16 cellular contexts compared by ENCODE assay signal in the genomic region with DNA sequence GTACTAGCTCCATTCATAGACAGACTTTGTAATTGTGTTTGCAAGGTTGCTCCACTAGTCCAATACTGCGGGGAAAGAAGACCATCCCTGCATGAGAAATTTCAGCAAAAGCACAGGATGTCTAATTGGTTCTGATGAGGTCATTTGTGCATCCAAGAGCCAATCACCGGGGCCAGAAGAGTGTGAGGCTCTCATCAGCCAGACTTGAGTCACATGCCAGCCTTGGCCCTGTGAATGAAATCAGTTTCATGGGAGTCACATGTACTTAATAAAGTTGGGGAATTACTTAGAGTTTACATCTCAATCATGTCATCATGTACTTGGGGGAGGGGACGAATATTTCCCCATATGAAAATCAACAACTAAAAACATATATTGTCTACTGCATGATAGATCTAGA.
A peak's percentile ranks its signal among the peaks of the same experiment; 100 is the strongest.
DNase-seq lines count a peak whose midpoint lies in the region; ATAC-seq lines count a peak whose summit lies in the region.
"Had no signal": no experiment of that assay in that cellular context is flagged by ENCODE, and none has a peak within 500 bp of the region (broad histone marks: within the 10 kb centered on the region; RNA-seq: fewer than 3 reads in every experiment).

No MANE protein-coding gene starts in this region.

- H3K36me3 Mint-ChIP-seq in stimulated activated memory B cell treated with anti-CD40 and anti-IgM and Interleukin-4, amounts not matched to agents 10 μg/mL and 1 μg/mL and 100 μg/mL, for 72 hours: no peaks in the 10 kb centered on the region
- H3K36me3 Mint-ChIP-seq: activated naive CD8-positive, alpha-beta T cell treated with anti-CD3 and anti-CD28 coated beads for 36 hours had no signal

- DNase-seq in HT1080 (ENCODE audit: low read depth): peak; percentile 2
- no peak for DNase-seq in foreskin melanocyte
- DNase-seq in HCEC 1CT: no peak
- DNase-seq in C1 segment of cervical spinal cord (lab: John Stamatoyannopoulos, UW): no peak
- DNase-seq: activated naive CD8-positive, alpha-beta T cell treated with anti-CD3 and anti-CD28 coated beads for 36 hours; activated T-cell treated with anti-CD3 and anti-CD28 coated beads, Interleukin-2, amount 50 U/mL, for 1 hour; NCI-H187 treated with DMSO at 0.1 percent for 48 hours; pancreas; stimulated activated CD4-positive, alpha-beta T cell treated with anti-CD3 and anti-CD28 coated beads, Interleukin-4, amount 100 ng/mL, for 24 hours; upper lobe of right lung had no signal

- H3K27ac Mint-ChIP-seq in stimulated activated memory B cell treated with anti-CD40 and anti-IgM and Interleukin-4, amounts not matched to agents 10 μg/mL and 1 μg/mL and 100 μg/mL, for 72 hours: no peak overlapping the region
- H3K27ac Mint-ChIP-seq: activated naive CD8-positive, alpha-beta T cell treated with anti-CD3 and anti-CD28 coated beads for 36 hours; GM23338 had no signal

- H3K4me3 Mint-ChIP-seq in stimulated activated memory B cell treated with anti-CD40 and anti-IgM and Interleukin-4, amounts not matched to agents 10 μg/mL and 1 μg/mL and 100 μg/mL, for 72 hours: no peak overlapping the region
- H3K4me3 Mint-ChIP-seq: activated naive CD8-positive, alpha-beta T cell treated with anti-CD3 and anti-CD28 coated beads for 36 hours; GM23338 had no signal

- H3K27me3 Mint-ChIP-seq in stimulated activated memory B cell treated with anti-CD40 and anti-IgM and Interleukin-4, amounts not matched to agents 10 μg/mL and 1 μg/mL and 100 μg/mL, for 72 hours: no peaks in the 10 kb centered on the region
- H3K27me3 Mint-ChIP-seq: activated naive CD8-positive, alpha-beta T cell treated with anti-CD3 and anti-CD28 coated beads for 36 hours had no signal

- H3K4me1 Mint-ChIP-seq in stimulated activated memory B cell treated with anti-CD40 and anti-IgM and Interleukin-4, amounts not matched to agents 10 μg/mL and 1 μg/mL and 100 μg/mL, for 72 hours: no peaks in the 10 kb centered on the region

- peak; percentile 46 for ATAC-seq in GM18498 (IDR thresholded peaks at IDR 0.05; ENCODE audit: unreplicated experiment)
- ATAC-seq in GM19395 (IDR thresholded peaks at IDR 0.05; ENCODE audit: unreplicated experiment): peak; percentile 40
- peak; percentile 43 for ATAC-seq in HG02759 (IDR thresholded peaks at IDR 0.05; ENCODE audit: unreplicated experiment)
- ATAC-seq in stimulated activated memory B cell treated with anti-CD40 and anti-IgM and Interleukin-4, amounts not matched to agents 10 μg/mL and 1 μg/mL and 100 μg/mL, for 72 hours: no peak
- ATAC-seq: GM23338, left lobe of liver, pancreas, upper lobe of right lung had no signal

- peaks cover 3% of the 10 kb centered on the region for H3K9me3 Mint-ChIP-seq in stimulated activated memory B cell treated with anti-CD40 and anti-IgM and Interleukin-4, amounts not matched to agents 10 μg/mL and 1 μg/mL and 100 μg/mL, for 72 hours
- H3K9me3 Mint-ChIP-seq: GM23338 had no signal
